19 cellular contexts compared by ENCODE assay signal in genomic region chr14:91424813-91425719, GRCh38. TPM values are rescaled to one million over a fixed set of nuclear protein-coding genes. Genes with fewer than 3 reads are reported as not detected.
A peak's percentile ranks its signal among the peaks of the same experiment; 100 is the strongest.
DNase-seq lines count a peak whose midpoint lies in the region; ATAC-seq, FAIRE-seq and TF ChIP-seq lines count a peak whose summit lies in the region.
"Had no signal": no experiment of that assay in that cellular context is flagged by ENCODE, and none has a peak within 500 bp of the region (broad histone marks: within the 10 kb centered on the region; RNA-seq: fewer than 3 reads in every experiment).

No MANE protein-coding gene starts in this region.

- peak overlapping the region; percentile 59 for H3K27ac Mint-ChIP-seq in T-helper 17 cell

- 15% methylated on average over 10 of the region's 10 CpGs for WGBS in HepG2 (ENCODE audit: low lambda C conversion rate)
- 63% methylated on average over 4 of the region's 10 CpGs for WGBS in right lobe of liver (ENCODE audit: insufficient coverage, low coverage, low lambda C conversion rate, missing lambda C conversion rate)

- no peak for FAIRE-seq in HepG2 (lab: Jason Lieb, UNC)
- FAIRE-seq: HTR-8/SVneo had no signal

- no peaks in the 10 kb centered on the region for H3K79me2 ChIP-seq in HepG2 (ENCODE audit: insufficient read depth, low read length)

- intact Hi-C loops in HepG2 (cut with micrococcal nuclease; ENCODE audit: unreplicated experiment) (no loop called here), right lobe of liver (cut with DNase I) (no loop called here)

- H4K20me1 ChIP-seq in HepG2 (ENCODE audit: insufficient read depth, low read length): no peaks in the 10 kb centered on the region

- ATAC-seq in HepG2 (peak; percentile 40; the same call in 2 of the 3 replicates), right lobe of liver (no peak), T-helper 17 cell (no peak), HG02678 (IDR thresholded peaks at IDR 0.05; ENCODE audit: unreplicated experiment) (no peak), HG02973 (IDR thresholded peaks at IDR 0.05; ENCODE audit: unreplicated experiment) (no peak)
- ATAC-seq: Panc1, Right ventricle myocardium inferior, SK-N-SH treated with all-trans-retinoic acid at 6 μM for 48 hours had no signal

- POLR2A ChIA-PET in HepG2 (lab: Yijun Ruan, JAX): interaction anchor here (0.8 kb wide), 1 partner anchor 11 kb away, joined by 3 read pairs; no protein-coding TSS in a partner anchor

- no peak overlapping the region for H3K4me3 Mint-ChIP-seq in T-helper 17 cell

- TF ChIP-seq RAD21 in HepG2 (CRISPR knock-in tag; IDR thresholded peaks at IDR 0.05): no peak

- in situ Hi-C loops in HepG2 (cut with HindIII; ENCODE audit: extremely low pct_ligation_motif_present, low pct_unique_long_range_greater_than_20kb): loop anchor here (5.0 kb wide), 1 partner anchor 98 kb away; no protein-coding TSS in a partner anchor

- TF ChIP-seq CTCF in HepG2 (CRISPR knock-in tag; IDR thresholded peaks at IDR 0.05): no peak
- no peak for TF ChIP-seq CTCF in right lobe of liver (IDR thresholded peaks at IDR 0.05)

- no peak overlapping the region for H3K4me3 ChIP-seq in HepG2 (replicated peaks in 1 of 3; ENCODE audit: insufficient read depth in 1 of 3, low read depth in 2 of 3, low read length in 3 of 3)
- no peak overlapping the region for H3K4me3 ChIP-seq in right lobe of liver
- H3K4me3 ChIP-seq in mucosa of stomach (ENCODE audit: low read length): no peak overlapping the region

- H3K27me3 ChIP-seq in HepG2 (ENCODE audit: control insufficient read depth in 1 of 2, insufficient read depth in 2 of 2, low read length in 2 of 2): peaks cover 0 to 3% of the 10 kb centered on the region in 2 experiments; a peak in 1 of 5 replicates
- no peaks in the 10 kb centered on the region for H3K27me3 ChIP-seq in right lobe of liver
- no peaks in the 10 kb centered on the region for H3K27me3 ChIP-seq in mucosa of stomach (ENCODE audit: control insufficient read depth, insufficient read depth, low read length)

- peaks cover 21% of the 10 kb centered on the region for H3K4me1 Mint-ChIP-seq in T-helper 17 cell

- H3K36me3 Mint-ChIP-seq in T-helper 17 cell (ENCODE audit: low read depth): no peaks in the 10 kb centered on the region

- TF ChIP-seq POLR2A in HepG2 (IDR thresholded peaks at IDR 0.05; ENCODE audit: insufficient read depth in 1 of 2, low read depth in 2 of 2, low read length in 2 of 2) (no peak), right lobe of liver (IDR thresholded peaks at IDR 0.05) (no peak)

- CTCF ChIA-PET in HepG2 (lab: Yijun Ruan, JAX; ENCODE audit: low intra/inter-chr PET ratio, low total read pairs): interaction anchor here (3.1 kb wide), 1 partner anchor 101 kb away, joined by 12 read pairs; no protein-coding TSS in a partner anchor

- H3K9ac ChIP-seq in HepG2 (ENCODE audit: insufficient read depth, low read depth, low read length) (no peak overlapping the region), mucosa of stomach (ENCODE audit: low read length) (peak overlapping the region; percentile 8)

- H3K9me3 ChIP-seq in HepG2 (ENCODE audit: low read length): no peaks in the 10 kb centered on the region
- no peaks in the 10 kb centered on the region for H3K9me3 ChIP-seq in right lobe of liver
- H3K9me3 ChIP-seq in T-helper 17 cell (ENCODE audit: control insufficient read depth, low read length, poor library complexity, severe bottlenecking): no peaks in the 10 kb centered on the region
- H3K9me3 ChIP-seq in mucosa of stomach (ENCODE audit: control insufficient read depth, low read length): no peaks in the 10 kb centered on the region

- H3K36me3 ChIP-seq in HepG2 (replicated peaks in 1 of 2; ENCODE audit: control insufficient read depth in 1 of 2, insufficient read depth in 2 of 2, low read length in 2 of 2): no peaks in the 10 kb centered on the region
- no peaks in the 10 kb centered on the region for H3K36me3 ChIP-seq in right lobe of liver
- H3K36me3 ChIP-seq in mucosa of stomach (ENCODE audit: control insufficient read depth, insufficient read depth, low read length): no peaks in the 10 kb centered on the region

- TF ChIP-seq EP300 in HepG2 (IDR thresholded peaks at IDR 0.05; ENCODE audit: low read depth in 2 of 2, low read length in 2 of 2) (no peak), HepG2 (CRISPR knock-in tag; IDR thresholded peaks at IDR 0.05; ENCODE audit: borderline replicate concordance) (no peak)

- DNase-seq in HepG2 (ENCODE audit: low spot score) (no peak), right lobe of liver (no peak), T-helper 17 cell (no peak), iPS-NIHi11 (ENCODE audit: low spot score) (no peak)
- DNase-seq in effector CD4-positive, alpha-beta T cell: no peak
- DNase-seq: DMS 273 treated with DMSO at 0.1 percent for 48 hours, NCI-H1417 treated with DMSO at 0.1 percent for 48 hours, NCI-H2029, NCI-H2171, NCI-H446, NCI-H774 had no signal

- H3K27me3 Mint-ChIP-seq in T-helper 17 cell: no peaks in the 10 kb centered on the region

- no peak overlapping the region for H2AFZ ChIP-seq in HepG2 (ENCODE audit: low read length)

- H3K27ac ChIP-seq in HepG2 (ENCODE audit: extremely low read length, insufficient read depth, low read length) (no peak overlapping the region), right lobe of liver (no peak overlapping the region)
- H3K27ac ChIP-seq: C4-2B had no signal

- no TSS peak for BruUV-seq in HepG2 (replicated peaks; lab: Mats Ljungman, UMichigan)

- H3K4me1 ChIP-seq in HepG2 (ENCODE audit: insufficient read depth, low read length) (peaks cover 45% of the 10 kb centered on the region), right lobe of liver (peaks cover 0 to 10% (median 0%) of the 10 kb centered on the region in 4 donors), mucosa of stomach (ENCODE audit: control insufficient read depth, insufficient read depth, low read length) (peaks cover 18% of the 10 kb centered on the region)

- peak overlapping the region; percentile 61 for H3K4me2 ChIP-seq in HepG2 (ENCODE audit: low read depth, low read length)

TF ChIP-seq in HepG2, 621 proteins besides CTCF, POLR2A, EP300 and RAD21:
- TF ChIP-seq NCOA1 (CRISPR knock-in tag; IDR thresholded peaks at IDR 0.05): no peak
- TF ChIP-seq ZNF678 (CRISPR knock-in tag; IDR thresholded peaks at IDR 0.05): peak; percentile 93; the same call in 1 of the 2 replicates

RNA-seq across cellular contexts. Expression of gene CCDC88C, which starts 7.4 kb away (rescaled TPM):
- total RNA-seq in HepG2 (2016; rRNA removed; fragmentation: Illumina TruSeq; extraction: Trizol) (10.4 and 11.7 TPM in 2 replicates), right lobe of liver (1 to 10 TPM; 1.2 to 5.7 (median 3.1) TPM), T-helper 17 cell (100 to 1,000 TPM; 333 to 339 TPM)
- total RNA-seq in HepG2 (2016; cell fraction: cytosol; rRNA removed; fragmentation: Illumina TruSeq; extraction: Trizol; ENCODE audit: low read depth): 7.1 and 8.3 TPM in 2 replicates
- total RNA-seq in HepG2 (2016; cell fraction: insoluble cytoplasmic fraction; rRNA removed; fragmentation: Illumina TruSeq; extraction: Trizol): 7.7 and 11.4 TPM in 2 replicates
- 8.7 and 9.6 TPM in 2 replicates for total RNA-seq in HepG2 (2016; cell fraction: membrane; rRNA removed; fragmentation: Illumina TruSeq; extraction: Trizol)
- 17.4 and 18.0 TPM in 2 replicates for total RNA-seq in HepG2 (2016; cell fraction: nucleus; rRNA removed; fragmentation: Illumina TruSeq; extraction: Trizol)
- 3.6 and 4.3 TPM in 2 replicates for polyA plus RNA-seq in HepG2 (2011; rRNA removed)
- polyA plus RNA-seq in HepG2 (2011; cell fraction: cytosol; rRNA removed): 2.3 and 3.2 TPM in 2 replicates
- polyA plus RNA-seq in HepG2 (2011; cell fraction: nucleus; rRNA removed): 11.4 and 12.1 TPM in 2 replicates
- 3.7 and 5.3 TPM in 2 replicates for polyA plus RNA-seq in HepG2 (2012)
- polyA plus RNA-seq in HepG2 (2016; cell fraction: cytosol; fragmentation: Illumina TruSeq; extraction: Trizol; ENCODE audit: low read depth): 5.2 and 5.3 TPM in 2 replicates
- 8.0 and 9.8 TPM in 2 replicates for polyA plus RNA-seq in HepG2 (2016; cell fraction: insoluble cytoplasmic fraction; fragmentation: Illumina TruSeq; extraction: Trizol; ENCODE audit: low read depth)
- polyA plus RNA-seq in HepG2 (2016; cell fraction: membrane; fragmentation: Illumina TruSeq; extraction: Trizol; ENCODE audit: low read depth): 5.3 and 5.8 TPM in 2 replicates
- polyA plus RNA-seq in HepG2 (2016; cell fraction: nucleus; fragmentation: Illumina TruSeq; extraction: Trizol; ENCODE audit: insufficient read depth, low read depth): 18.1 and 18.5 TPM in 2 replicates
- 12.3 and 15.2 TPM in 2 replicates for polyA minus RNA-seq in HepG2 (2011; rRNA and poly(A)+ RNA removed; ENCODE audit: low replicate concordance)
- polyA minus RNA-seq in HepG2 (2011; cell fraction: cytosol; rRNA and poly(A)+ RNA removed): 4.3 and 4.5 TPM in 2 replicates
- 14.3 and 24.1 TPM in 2 replicates for polyA minus RNA-seq in HepG2 (2011; cell fraction: nucleus; rRNA and poly(A)+ RNA removed)

Comparison
In these comparisons a context has a peak if more than half of its experiments do, and no peak if none do; other contexts are left out.
1. RNA of gene CCDC88C, which starts 7.4 kb away (total RNA-seq): 333 to 339 TPM in T-helper 17 cell; 7.1 to 18.0 TPM in HepG2 and 1.2 to 5.7 TPM in right lobe of liver; every median in the first group is over 10 times any median in the second.